In genomic region chr7:66700633-66701131, GRCh38 we compare ENCODE assay signal across 14 cellular contexts.
"Had no signal": no experiment of that assay in that cellular context is flagged by ENCODE, and none has a peak within 500 bp of the region (broad histone marks: within the 10 kb centered on the region; RNA-seq: fewer than 3 reads in every experiment).

No MANE protein-coding gene starts in this region.

- H3K36me3 ChIP-seq: neural progenitor cell had no signal

- H3K9me3 ChIP-seq: spleen, testis had no signal

- H3K4me1 ChIP-seq: parathyroid adenoma, spleen, testis had no signal

- ATAC-seq: T-cell had no signal

- H3K27me3 ChIP-seq: hepatocyte, neural progenitor cell, spleen, testis had no signal

- H3K36me3 Mint-ChIP-seq: activated naive CD8-positive, alpha-beta T cell had no signal

- H3K4me3 Mint-ChIP-seq: activated B cell treated with CpG ODN at 0.5 μM for 24 hours; activated CD4-positive, alpha-beta T cell treated with anti-CD3 and anti-CD28 coated beads, Interleukin-2, amount 10 ng/mL, durations not matched to agents 7 days and 5 days; activated naive CD8-positive, alpha-beta T cell; neural progenitor cell; stimulated activated naive CD8-positive, alpha-beta T cell treated with anti-CD3 and anti-CD28 coated beads, Interleukin-15, Interleukin-2, amounts not matched to agents 100 ng/mL and 50 ng/mL, for 24 hours; T-cell had no signal

- H3K9me3 Mint-ChIP-seq: activated B cell treated with CpG ODN at 0.5 μM for 24 hours; activated CD4-positive, alpha-beta T cell treated with anti-CD3 and anti-CD28 coated beads, Interleukin-2, amount 10 ng/mL, durations not matched to agents 7 days and 5 days; neural progenitor cell; stimulated activated naive CD8-positive, alpha-beta T cell treated with anti-CD3 and anti-CD28 coated beads, Interleukin-15, Interleukin-2, amounts not matched to agents 100 ng/mL and 50 ng/mL, for 24 hours; T-cell had no signal

- H3K4me3 ChIP-seq: hepatocyte, neural progenitor cell, SK-N-MC, spleen, testis had no signal

- DNase-seq: activated B cell treated with CpG ODN at 0.5 μM for 24 hours; activated CD4-positive, alpha-beta T cell treated with anti-CD3 and anti-CD28 coated beads, Interleukin-2, amount 10 ng/mL, durations not matched to agents 7 days and 5 days; activated CD8-positive, alpha-beta memory T cell treated with anti-CD3 and anti-CD28 coated beads for 24 hours; activated effector memory CD4-positive, alpha-beta T cell treated with Interleukin-2 at 50 U/mL for 16 hours; spleen; stimulated activated CD4-positive, alpha-beta T cell treated with anti-CD3 and anti-CD28 coated beads, Interleukin-2, amount 100 ng/mL, for 24 hours; T-cell had no signal

- H3K27ac ChIP-seq: hepatocyte, parathyroid adenoma, SK-N-MC, testis had no signal

- H3K27ac Mint-ChIP-seq: activated B cell treated with CpG ODN at 0.5 μM for 24 hours; activated CD4-positive, alpha-beta T cell treated with anti-CD3 and anti-CD28 coated beads, Interleukin-2, amount 10 ng/mL, durations not matched to agents 7 days and 5 days; activated naive CD8-positive, alpha-beta T cell; neural progenitor cell; stimulated activated naive CD8-positive, alpha-beta T cell treated with anti-CD3 and anti-CD28 coated beads, Interleukin-15, Interleukin-2, amounts not matched to agents 100 ng/mL and 50 ng/mL, for 24 hours; T-cell had no signal

- H3K27me3 Mint-ChIP-seq: activated B cell treated with CpG ODN at 0.5 μM for 24 hours; activated CD4-positive, alpha-beta T cell treated with anti-CD3 and anti-CD28 coated beads, Interleukin-2, amount 10 ng/mL, durations not matched to agents 7 days and 5 days; activated naive CD8-positive, alpha-beta T cell; stimulated activated naive CD8-positive, alpha-beta T cell treated with anti-CD3 and anti-CD28 coated beads, Interleukin-15, Interleukin-2, amounts not matched to agents 100 ng/mL and 50 ng/mL, for 24 hours; T-cell had no signal

- H3K4me1 Mint-ChIP-seq: activated CD4-positive, alpha-beta T cell treated with anti-CD3 and anti-CD28 coated beads, Interleukin-2, amount 10 ng/mL, durations not matched to agents 7 days and 5 days had no signal
